22 cellular contexts compared by ENCODE assay signal in genomic region chr3:41649129-41649739, GRCh38.
DNase-seq lines count a peak whose midpoint lies in the region; ATAC-seq and TF ChIP-seq lines count a peak whose summit lies in the region.
"Had no signal": no experiment of that assay in that cellular context is flagged by ENCODE, and none has a peak within 500 bp of the region (broad histone marks: within the 10 kb centered on the region; RNA-seq: fewer than 3 reads in every experiment).

No MANE protein-coding gene starts in this region.

- no peak overlapping the region for H2BK15ac ChIP-seq in neuronal stem cell (ENCODE audit: low read length)

- H3K4me3 Mint-ChIP-seq in activated naive CD8-positive, alpha-beta T cell treated with anti-CD3 and anti-CD28 coated beads, Interleukin-2, amount 50 U/mL, for 24 hours = no peak overlapping the region
- H3K4me3 Mint-ChIP-seq in activated naive CD8-positive, alpha-beta T cell treated with anti-CD3 and anti-CD28 coated beads for 36 hours = no peak overlapping the region
- H3K4me3 Mint-ChIP-seq: CD14-positive monocyte; CD4-positive, alpha-beta memory T cell; CD4-positive, CD25-positive, alpha-beta regulatory T cell; CD8-positive, alpha-beta memory T cell had no signal

- H3K14ac ChIP-seq in neuronal stem cell (ENCODE audit: low read length) = no peak overlapping the region

- H3K9me3 Mint-ChIP-seq in activated naive CD8-positive, alpha-beta T cell treated with anti-CD3 and anti-CD28 coated beads, Interleukin-2, amount 50 U/mL, for 24 hours = peaks cover 14% of the 10 kb centered on the region
- peaks cover 15% of the 10 kb centered on the region for H3K9me3 Mint-ChIP-seq in activated naive CD8-positive, alpha-beta T cell treated with anti-CD3 and anti-CD28 coated beads for 36 hours

- no peak overlapping the region for H2BK120ac ChIP-seq in neuronal stem cell (ENCODE audit: low read depth, low read length)

- H2BK5ac ChIP-seq in neuronal stem cell (ENCODE audit: low read length) = no peak overlapping the region

- H3K4me1 ChIP-seq in lower lobe of right lung (no peaks in the 10 kb centered on the region), neuronal stem cell (ENCODE audit: control insufficient read depth in 2 of 2, insufficient read depth in 1 of 2, low read depth in 1 of 2, low read length in 2 of 2) (peaks cover 0 to 1% of the 10 kb centered on the region in 2 donors), upper lobe of right lung (no peaks in the 10 kb centered on the region)
- H3K4me1 ChIP-seq: A549, BE2C, BLaER1 had no signal

- no peak overlapping the region for H3K4me2 ChIP-seq in neuronal stem cell (ENCODE audit: insufficient read depth, low read length, poor library complexity, severe bottlenecking)
- H3K4me2 ChIP-seq: A549, BLaER1 had no signal

- ATAC-seq in activated naive CD8-positive, alpha-beta T cell treated with anti-CD3 and anti-CD28 coated beads, Interleukin-2, amount 50 U/mL, for 24 hours = peak; percentile 4
- ATAC-seq in lower lobe of right lung (peak; percentile 23), upper lobe of right lung (peak; percentile 29)
- ATAC-seq: A549 had no signal

- H3K4me3 ChIP-seq in lower lobe of right lung (no peak overlapping the region), neuronal stem cell (ENCODE audit: low read length in 2 of 2) (no peak overlapping the region), upper lobe of right lung (no peak overlapping the region)
- H3K4me3 ChIP-seq: A549, BLaER1 had no signal

- DNase-seq in activated naive CD8-positive, alpha-beta T cell treated with anti-CD3 and anti-CD28 coated beads, Interleukin-2, amount 50 U/mL, for 24 hours = no peak
- no peak for DNase-seq in activated naive CD8-positive, alpha-beta T cell treated with anti-CD3 and anti-CD28 coated beads for 36 hours
- DNase-seq in lower lobe of right lung (no peak), neuronal stem cell (ENCODE audit: low spot score) (no peak), upper lobe of right lung (no peak), OCI-M1 (lab: John Stamatoyannopoulos, UW) (no peak), ACHN (no peak)
- no peak for DNase-seq in activated CD4-positive, alpha-beta T cell treated with anti-CD3 and anti-CD28 coated beads for 48 hours
- DNase-seq: BE2C; C1 segment of cervical spinal cord; CD4-positive, CD25-positive, alpha-beta regulatory T cell; COR-L47; DMS 273 treated with DMSO at 0.1 percent for 48 hours; DMS153; DMS79 treated with DMSO at 0.1 percent for 48 hours; GF-D8 had no signal

- H3K18ac ChIP-seq in neuronal stem cell (ENCODE audit: low read length) = no peak overlapping the region

- intact Hi-C loops in lower lobe of right lung (cut with DNase I) (no loop called here), upper lobe of right lung (cut with DNase I) (no loop called here)

- in situ Hi-C loops in ACHN (cut with HindIII; ENCODE audit: low pct_ligation_motif_present, low pct_unique_long_range_greater_than_20kb, low sequenced_read_pairs) = no loop called here

- H3K9me3 ChIP-seq in lower lobe of right lung (no peaks in the 10 kb centered on the region), neuronal stem cell (replicated peaks in 1 of 2; ENCODE audit: control insufficient read depth in 2 of 2, insufficient read depth in 1 of 2, low read depth in 1 of 2, low read length in 2 of 2) (peaks cover 7 to 15% of the 10 kb centered on the region in 2 donors), upper lobe of right lung (no peaks in the 10 kb centered on the region)
- H3K9me3 ChIP-seq: A549, BE2C had no signal

- no peaks in the 10 kb centered on the region for H3K36me3 ChIP-seq in lower lobe of right lung
- H3K36me3 ChIP-seq in neuronal stem cell (replicated peaks in 1 of 2; ENCODE audit: control insufficient read depth in 2 of 2, insufficient read depth in 2 of 2, low read length in 2 of 2) = no peaks in the 10 kb centered on the region
- H3K36me3 ChIP-seq in upper lobe of right lung = no peaks in the 10 kb centered on the region
- H3K36me3 ChIP-seq: BE2C had no signal

- H3K79me1 ChIP-seq in neuronal stem cell (ENCODE audit: low read depth, low read length) = no peaks in the 10 kb centered on the region

- H2AK5ac ChIP-seq in neuronal stem cell (ENCODE audit: low read depth, low read length) = no peak overlapping the region

- H3K4me1 Mint-ChIP-seq in activated naive CD8-positive, alpha-beta T cell treated with anti-CD3 and anti-CD28 coated beads, Interleukin-2, amount 50 U/mL, for 24 hours = no peaks in the 10 kb centered on the region
- no peaks in the 10 kb centered on the region for H3K4me1 Mint-ChIP-seq in activated naive CD8-positive, alpha-beta T cell treated with anti-CD3 and anti-CD28 coated beads for 36 hours
- H3K4me1 Mint-ChIP-seq: CD14-positive monocyte; CD4-positive, alpha-beta memory T cell; CD8-positive, alpha-beta memory T cell had no signal

- H3K27ac Mint-ChIP-seq in activated naive CD8-positive, alpha-beta T cell treated with anti-CD3 and anti-CD28 coated beads, Interleukin-2, amount 50 U/mL, for 24 hours = no peak overlapping the region
- no peak overlapping the region for H3K27ac Mint-ChIP-seq in activated naive CD8-positive, alpha-beta T cell treated with anti-CD3 and anti-CD28 coated beads for 36 hours
- H3K27ac Mint-ChIP-seq: CD14-positive monocyte; CD4-positive, CD25-positive, alpha-beta regulatory T cell had no signal

- no peaks in the 10 kb centered on the region for H3K27me3 ChIP-seq in lower lobe of right lung (ENCODE audit: low read depth)
- no peaks in the 10 kb centered on the region for H3K27me3 ChIP-seq in neuronal stem cell (ENCODE audit: control insufficient read depth in 3 of 3, insufficient read depth in 3 of 3, low read depth in 1 of 3, low read length in 3 of 3)
- H3K27me3 ChIP-seq in upper lobe of right lung = no peaks in the 10 kb centered on the region
- H3K27me3 ChIP-seq: BE2C, BLaER1 had no signal

- H3K27ac ChIP-seq in lower lobe of right lung = no peak overlapping the region
- H3K27ac ChIP-seq in neuronal stem cell (replicated peaks; ENCODE audit: low read length) = no peak overlapping the region
- H3K27ac ChIP-seq in upper lobe of right lung = no peak overlapping the region
- H3K27ac ChIP-seq: 22Rv1, A549, BLaER1 had no signal

- H4K91ac ChIP-seq in neuronal stem cell (ENCODE audit: low read depth, low read length, poor library complexity) = no peak overlapping the region

- no peak overlapping the region for H4K8ac ChIP-seq in neuronal stem cell (ENCODE audit: low read depth, low read length)

- WGBS in neuronal stem cell (ENCODE audit: extremely low coverage in 2 of 2, insufficient read length in 2 of 2, insufficient replicate concordance in 1 of 2), 2 donors = no CpG with 5 or more reads among the region's 8 CpGs

- H2BK12ac ChIP-seq in neuronal stem cell (ENCODE audit: low read length) = no peak overlapping the region

- H3K4ac ChIP-seq in neuronal stem cell (ENCODE audit: low read length) = no peak overlapping the region

- H2AFZ ChIP-seq in neuronal stem cell (ENCODE audit: low read length) = no peak overlapping the region

- no peak overlapping the region for H3K9ac ChIP-seq in neuronal stem cell (ENCODE audit: low read depth, low read length, poor library complexity)
- H3K9ac ChIP-seq: BLaER1 had no signal

- H3K36me3 Mint-ChIP-seq in activated naive CD8-positive, alpha-beta T cell treated with anti-CD3 and anti-CD28 coated beads, Interleukin-2, amount 50 U/mL, for 24 hours (ENCODE audit: low read depth) = peaks cover 14% of the 10 kb centered on the region
- H3K36me3 Mint-ChIP-seq in activated naive CD8-positive, alpha-beta T cell treated with anti-CD3 and anti-CD28 coated beads for 36 hours = peaks cover 25% of the 10 kb centered on the region

- peak overlapping the region; percentile 93 for H3K23ac ChIP-seq in neuronal stem cell (ENCODE audit: low read depth, low read length, poor library complexity)

- H3K27me3 Mint-ChIP-seq in activated naive CD8-positive, alpha-beta T cell treated with anti-CD3 and anti-CD28 coated beads, Interleukin-2, amount 50 U/mL, for 24 hours = no peaks in the 10 kb centered on the region
- H3K27me3 Mint-ChIP-seq in activated naive CD8-positive, alpha-beta T cell treated with anti-CD3 and anti-CD28 coated beads for 36 hours = no peaks in the 10 kb centered on the region
- H3K27me3 Mint-ChIP-seq: CD4-positive, alpha-beta memory T cell; CD4-positive, CD25-positive, alpha-beta regulatory T cell; CD8-positive, alpha-beta memory T cell had no signal

- no peak for TF ChIP-seq CTCF in lower lobe of right lung (IDR thresholded peaks at IDR 0.05)
- no peak for TF ChIP-seq CTCF in upper lobe of right lung (IDR thresholded peaks at IDR 0.05)
